Comparison of ENCODE assay signal across 8 cellular contexts in the genomic region with DNA sequence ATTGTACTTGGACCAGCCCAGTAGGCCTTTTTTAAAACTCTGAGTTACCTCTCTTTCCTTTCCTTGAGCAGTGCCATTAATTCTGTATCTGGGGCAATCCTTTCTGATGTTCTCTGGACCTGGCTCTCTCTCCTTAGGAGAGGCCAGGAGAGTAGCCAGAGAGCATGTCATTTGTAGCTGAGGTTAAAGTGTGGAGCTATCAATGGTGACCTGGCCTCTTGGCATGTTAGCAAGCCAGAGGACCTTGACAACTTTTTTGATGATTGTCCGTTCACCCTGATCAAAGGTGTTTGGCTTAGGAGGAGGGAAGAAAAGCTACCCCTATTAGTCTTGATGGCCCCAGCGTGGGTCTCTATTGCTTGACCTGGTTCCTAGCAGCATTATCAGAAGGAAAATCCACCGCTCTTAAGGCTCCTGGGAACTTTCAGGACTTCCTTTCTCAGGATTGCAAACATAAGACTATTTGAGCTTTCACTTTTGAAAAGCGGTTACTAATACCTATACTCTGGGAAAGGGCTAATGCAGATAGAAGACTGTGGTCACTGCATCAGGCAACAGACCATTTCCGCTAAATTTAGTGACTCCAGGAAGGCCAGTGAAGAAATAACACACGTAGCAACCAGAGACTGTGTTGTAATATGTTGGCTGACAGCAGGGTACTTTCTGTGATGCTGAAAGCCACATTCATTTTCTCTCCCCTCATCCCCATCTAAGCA. TPM values are rescaled to one million over a fixed set of nuclear protein-coding genes. Genes with fewer than 3 reads are reported as not detected.
DNase-seq lines count a peak whose midpoint lies in the region; FAIRE-seq and TF ChIP-seq lines count a peak whose summit lies in the region.

No MANE protein-coding gene starts in this region.

- no peaks in the 10 kb centered on the region for H3K9me3 ChIP-seq in A673 (ENCODE audit: low read depth, low read length, poor library complexity, severe bottlenecking)
- H3K9me3 ChIP-seq in KOPT-K1 (ENCODE audit: insufficient read depth, low read length, poor library complexity, severe bottlenecking), result no peaks in the 10 kb centered on the region
- H3K9me3 ChIP-seq in mucosa of rectum (ENCODE audit: control insufficient read depth in 2 of 2, low read length in 2 of 2), result no peaks in the 10 kb centered on the region
- H3K9me3 ChIP-seq in ovary, result no peaks in the 10 kb centered on the region
- no peaks in the 10 kb centered on the region for H3K9me3 ChIP-seq in PC-9 (ENCODE audit: insufficient read depth, low read depth)

- no peak for TF ChIP-seq POLR2A in ovary (IDR thresholded peaks at IDR 0.05)

- no peak overlapping the region for H3K4me3 ChIP-seq in A673 (ENCODE audit: low read depth, low read length, poor library complexity, severe bottlenecking)
- peak overlapping the region in 1 of 2 donors; percentile 16 for H3K4me3 ChIP-seq in mucosa of rectum (ENCODE audit: low read length in 2 of 2)
- no peak overlapping the region for H3K4me3 ChIP-seq in H7 (ENCODE audit: insufficient read depth, low read depth, low read length)
- H3K4me3 ChIP-seq in ovary, result no peak overlapping the region
- no peak overlapping the region for H3K4me3 ChIP-seq in PC-9

- CTCF ChIA-PET in A673 (lab: Charles Lee) (no interaction called here), PC-9 (lab: Charles Lee) (interaction anchor here (0.6 to 1.3 kb wide), 3 partner anchors 10 to 42 kb away, joined by 3 to 5 read pairs (median 4); no protein-coding TSS in a partner anchor)

- no peak for TF ChIP-seq EP300 in ovary (IDR thresholded peaks at IDR 0.05)

- no peak overlapping the region for H2AFZ ChIP-seq in PC-9

- H3K36me3 ChIP-seq in A673 (ENCODE audit: insufficient read depth, low read length, poor library complexity, severe bottlenecking) (no peaks in the 10 kb centered on the region), KOPT-K1 (ENCODE audit: insufficient read depth, low read length) (peaks cover 80% of the 10 kb centered on the region), mucosa of rectum (ENCODE audit: control insufficient read depth in 2 of 2, insufficient read depth in 2 of 2, low read length in 2 of 2) (peaks cover 8 to 12% of the 10 kb centered on the region in 2 donors), H7 (replicated peaks; ENCODE audit: control insufficient read depth, insufficient read depth, low read length) (no peaks in the 10 kb centered on the region; the same call in 1 of the 2 replicates), ovary (no peaks in the 10 kb centered on the region), PC-9 (ENCODE audit: low read depth) (no peaks in the 10 kb centered on the region)

- H4K20me1 ChIP-seq in PC-9 (ENCODE audit: insufficient read depth), result no peaks in the 10 kb centered on the region

- BruUV-seq in A673 (replicated peaks; lab: Mats Ljungman, UMichigan) (no TSS peak), PC-9 (replicated peaks; lab: Mats Ljungman, UMichigan) (no TSS peak)

- H3K9me2 ChIP-seq in PC-9 (ENCODE audit: insufficient read depth), result no peaks in the 10 kb centered on the region

- no peak overlapping the region for H3K4me2 ChIP-seq in PC-9

- peak overlapping the region; percentile 11 for H3K27ac ChIP-seq in A673 (ENCODE audit: low read depth, low read length, poor library complexity, severe bottlenecking)
- H3K27ac ChIP-seq in KOPT-K1 (ENCODE audit: low read depth, low read length, poor library complexity, severe bottlenecking), result peak overlapping the region; percentile 63
- peak overlapping the region; percentile 4 for H3K27ac ChIP-seq in caudate nucleus (ENCODE audit: low read depth, low read length)
- H3K27ac ChIP-seq in mucosa of rectum (ENCODE audit: low read depth in 2 of 2, low read length in 2 of 2), result peak overlapping the region; percentile 79 to 84
- H3K27ac ChIP-seq in ovary, result peak overlapping the region in 1 of 2 donors; percentile 16
- no peak overlapping the region for H3K27ac ChIP-seq in PC-9

- POLR2A ChIA-PET in A673 (lab: Charles Lee; ENCODE audit: low non-redundant PET) (no interaction called here), PC-9 (lab: Charles Lee; ENCODE audit: unreplicated experiment) (interaction anchor here (0.7 kb wide), 1 partner anchor 72 kb away, joined by 9 read pairs; no protein-coding TSS in a partner anchor)

- peak overlapping the region; percentile 53 to 61 for H3K9ac ChIP-seq in mucosa of rectum (ENCODE audit: low read depth in 1 of 2, low read length in 2 of 2)

- H3K4me1 ChIP-seq in A673 (ENCODE audit: insufficient read depth, low read length, poor library complexity, severe bottlenecking) (no peaks in the 10 kb centered on the region), mucosa of rectum (ENCODE audit: control insufficient read depth in 2 of 2, insufficient read depth in 2 of 2, low read length in 2 of 2) (peaks cover 40 to 57% of the 10 kb centered on the region in 2 donors), ovary (ENCODE audit: insufficient read depth) (no peaks in the 10 kb centered on the region), PC-9 (replicated peaks; ENCODE audit: insufficient read depth) (peaks cover 17% of the 10 kb centered on the region)

- no peaks in the 10 kb centered on the region for H3K27me3 ChIP-seq in A673 (replicated peaks; ENCODE audit: insufficient read depth, low read depth, low read length, poor library complexity)
- H3K27me3 ChIP-seq in mucosa of rectum (ENCODE audit: control insufficient read depth in 2 of 2, insufficient read depth in 2 of 2, low read length in 2 of 2), result no peaks in the 10 kb centered on the region
- H3K27me3 ChIP-seq in H7 (ENCODE audit: control insufficient read depth, insufficient read depth, low read length), result no peaks in the 10 kb centered on the region
- H3K27me3 ChIP-seq in ovary, result no peaks in the 10 kb centered on the region
- no peaks in the 10 kb centered on the region for H3K27me3 ChIP-seq in PC-9 (ENCODE audit: insufficient read depth, low read depth)

- peaks cover 14% of the 10 kb centered on the region for H3F3A ChIP-seq in PC-9 (ENCODE audit: insufficient read depth, low read depth)

- H3K79me2 ChIP-seq in PC-9 (ENCODE audit: low read depth), result no peaks in the 10 kb centered on the region

- DNase-seq in A673 (ENCODE audit: low spot score), result no peak
- DNase-seq in caudate nucleus (lab: John Stamatoyannopoulos, UW), result no peak
- no peak for DNase-seq in H7
- DNase-seq in ovary, result no peak
- no peak for DNase-seq in RCC 7860 (ENCODE audit: low spot score)
- no peak for DNase-seq in PC-9

- TF ChIP-seq CTCF in A673 (conservative IDR thresholded peaks at IDR 0.05; ENCODE audit: low read depth, low read length), result no peak
- no peak for TF ChIP-seq CTCF in ovary (IDR thresholded peaks at IDR 0.05)
- no peak for TF ChIP-seq CTCF in PC-9 (conservative IDR thresholded peaks at IDR 0.05)

- WGBS in ovary, 3 donors, result 75 to 82% (median 79%) methylated on average over 6 of the region's 6 CpGs

- intact Hi-C loops in A673 (cut with micrococcal nuclease; ENCODE audit: unreplicated experiment) (no loop called here), ovary (cut with DNase I) (loop anchor here in 1 of 4 donors (10.0 kb wide), 1 partner anchor 126 kb away; the partner anchor contains the start of gene SELENOM), PC-9 (cut with micrococcal nuclease; ENCODE audit: unreplicated experiment) (loop anchor here (2.0 to 5.0 kb wide), 2 partner anchors 124 to 283 kb away; partner anchors contain the start of gene SELENOM)

- FAIRE-seq in RCC 7860 (lab: Jason Lieb, UNC), result no peak

RNA-seq across cellular contexts. Expression of gene LIMK2, which starts 18.2 kb away (rescaled TPM):
- total RNA-seq in A673 (2021), result 27.9 and 33.4 TPM in 2 replicates
- 22.4 and 24.2 TPM in 2 replicates for total RNA-seq in H7 (2014; rRNA removed; shearing (Covaris generic))
- total RNA-seq in ovary, result 10 to 100 TPM; 21.2 to 63.7 (median 36.4) TPM
- 10 to 100 TPM; 19.0 to 23.7 TPM for polyA plus RNA-seq in ovary
- 32.8 and 42.5 TPM in 2 replicates for total RNA-seq in PC-9 (2021)
